30 cellular contexts compared by ENCODE assay signal in the genomic region with DNA sequence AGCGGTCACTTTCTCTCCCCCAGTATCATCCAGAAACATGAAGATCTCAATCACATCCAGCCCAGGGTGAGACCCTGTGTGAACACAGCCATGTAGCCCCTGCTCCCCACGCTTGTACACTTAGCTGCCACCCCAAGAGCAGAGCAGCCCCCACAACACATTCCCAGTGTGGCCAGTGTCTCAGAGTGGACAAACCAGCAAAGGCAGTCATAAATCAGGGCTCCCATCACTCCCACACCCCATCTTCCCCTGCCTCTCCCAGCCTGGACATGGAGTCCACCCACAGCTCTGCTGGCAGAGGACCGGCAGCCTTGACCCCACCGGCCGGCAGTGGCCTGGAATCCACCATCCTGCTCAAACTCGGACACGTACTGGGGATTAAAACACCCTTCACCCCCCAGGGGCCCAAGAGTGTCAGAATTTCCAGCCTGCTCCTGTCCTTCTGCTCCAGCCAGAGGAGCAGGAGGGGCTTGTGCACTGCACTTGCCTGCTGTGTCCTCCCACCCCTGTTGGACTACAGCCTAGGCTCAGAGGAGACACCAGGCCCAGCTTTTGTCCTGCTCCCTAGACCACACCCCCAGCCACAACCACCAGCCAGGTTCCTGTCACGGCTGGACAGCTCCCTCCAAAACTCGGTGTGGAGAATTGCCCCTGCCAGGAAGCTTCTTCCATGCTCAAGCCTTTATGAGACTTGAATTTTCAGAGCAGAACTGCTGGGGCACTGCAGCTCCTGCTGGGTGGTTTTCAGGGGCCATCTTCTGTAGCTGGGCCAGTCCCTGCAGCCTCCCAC.
A peak's percentile ranks its signal among the peaks of the same experiment; 100 is the strongest.
DNase-seq lines count a peak whose midpoint lies in the region; ATAC-seq and TF ChIP-seq lines count a peak whose summit lies in the region.
"Had no signal": no experiment of that assay in that cellular context is flagged by ENCODE, and none has a peak within 500 bp of the region (broad histone marks: within the 10 kb centered on the region; RNA-seq: fewer than 3 reads in every experiment).

No MANE protein-coding gene starts in this region.

- H3K9ac ChIP-seq in endodermal cell (ENCODE audit: extremely low read depth, low read length, poor library complexity, severe bottlenecking) (no peak overlapping the region), mesendoderm (ENCODE audit: low read length) (no peak overlapping the region)

- H3K9me3 Mint-ChIP-seq in endodermal cell, result no peaks in the 10 kb centered on the region
- H3K9me3 Mint-ChIP-seq: CD8-positive, alpha-beta memory T cell had no signal

- no peaks in the 10 kb centered on the region for H3K36me3 ChIP-seq in endodermal cell (ENCODE audit: control insufficient read depth, insufficient read depth, low read length)
- H3K36me3 ChIP-seq in mesendoderm (ENCODE audit: control insufficient read depth, insufficient read depth, low read length), result no peaks in the 10 kb centered on the region
- H3K36me3 ChIP-seq in thyroid gland, result no peaks in the 10 kb centered on the region
- H3K36me3 ChIP-seq: BE2C, MG63, SJSA1 had no signal

- no peaks in the 10 kb centered on the region for H3K36me3 Mint-ChIP-seq in endodermal cell (ENCODE audit: low read depth)
- H3K36me3 Mint-ChIP-seq: CD14-positive monocyte; CD8-positive, alpha-beta memory T cell had no signal

- H4K8ac ChIP-seq in mesendoderm (ENCODE audit: low read depth, low read length), result no peak overlapping the region

- no peak overlapping the region for H3K4ac ChIP-seq in mesendoderm (ENCODE audit: low read depth, low read length)

- H3K56ac ChIP-seq in mesendoderm (ENCODE audit: low read length), result no peak overlapping the region

- WGBS in right cardiac atrium, result 51% methylated on average over 9 of the region's 9 CpGs
- WGBS in endodermal cell (ENCODE audit: insufficient coverage in 1 of 2, insufficient read length in 1 of 2), 2 experiments, result 24 to 81% methylated on average over 2 to 9 of the region's 9 CpGs
- no CpG with 5 or more reads among the region's 9 CpGs for WGBS in mesendoderm (ENCODE audit: extremely low coverage, insufficient coverage, low lambda C conversion rate)
- WGBS in thyroid gland, 2 donors, result 57 to 61% methylated on average over 9 of the region's 9 CpGs

- no peaks in the 10 kb centered on the region for H3K27me3 ChIP-seq in right cardiac atrium (ENCODE audit: control insufficient read depth, insufficient read depth)
- no peaks in the 10 kb centered on the region for H3K27me3 ChIP-seq in endodermal cell (ENCODE audit: control insufficient read depth, insufficient read depth, low read length, poor library complexity, severe bottlenecking)
- no peaks in the 10 kb centered on the region for H3K27me3 ChIP-seq in mesendoderm (ENCODE audit: insufficient read depth, low read length, poor library complexity)
- no peaks in the 10 kb centered on the region for H3K27me3 ChIP-seq in thyroid gland
- H3K27me3 ChIP-seq: MG63, SJSA1 had no signal

- H3K27me3 Mint-ChIP-seq in endodermal cell (ENCODE audit: insufficient read depth), result no peaks in the 10 kb centered on the region

- TF ChIP-seq POLR2A in thyroid gland (IDR thresholded peaks at IDR 0.05), result no peak

- no peaks in the 10 kb centered on the region for H3K4me1 ChIP-seq in right cardiac atrium (ENCODE audit: control insufficient read depth, insufficient read depth, low read length)
- no peaks in the 10 kb centered on the region for H3K4me1 ChIP-seq in endodermal cell (ENCODE audit: control insufficient read depth, insufficient read depth, low read length)
- no peaks in the 10 kb centered on the region for H3K4me1 ChIP-seq in mesendoderm (ENCODE audit: control insufficient read depth, low read depth, low read length)
- peaks cover 0 to 3% of the 10 kb centered on the region in 2 donors for H3K4me1 ChIP-seq in thyroid gland
- H3K4me1 ChIP-seq: BE2C, SJSA1 had no signal

- TF ChIP-seq CTCF in endodermal cell (conservative IDR thresholded peaks at IDR 0.05) (no peak), thyroid gland (IDR thresholded peaks at IDR 0.05) (no peak)

- H3K9me3 ChIP-seq in right cardiac atrium (ENCODE audit: control insufficient read depth, low read length), result no peaks in the 10 kb centered on the region
- no peaks in the 10 kb centered on the region for H3K9me3 ChIP-seq in endodermal cell (ENCODE audit: control insufficient read depth, low read length)
- no peaks in the 10 kb centered on the region for H3K9me3 ChIP-seq in thyroid gland
- H3K9me3 ChIP-seq: BE2C, MG63, SJSA1 had no signal

- H4K5ac ChIP-seq in mesendoderm (ENCODE audit: low read length), result no peak overlapping the region

- no peak overlapping the region for H3K4me2 ChIP-seq in mesendoderm (ENCODE audit: low read length)

- no peak overlapping the region for H2AK5ac ChIP-seq in mesendoderm (ENCODE audit: low read length)

- no peak overlapping the region for H3K23ac ChIP-seq in mesendoderm (ENCODE audit: low read length)

- H3K4me1 Mint-ChIP-seq in endodermal cell, result no peaks in the 10 kb centered on the region
- H3K4me1 Mint-ChIP-seq: CD14-positive monocyte; CD8-positive, alpha-beta memory T cell had no signal

- no peak overlapping the region for H2BK15ac ChIP-seq in mesendoderm (replicated peaks; ENCODE audit: low read depth)

- intact Hi-C loops in cardiac septum (cut with DNase I), result no loop called here
- intact Hi-C loops in right cardiac atrium (cut with DNase I), result no loop called here
- intact Hi-C loops in thyroid gland (cut with DNase I), result no loop called here

- no peak overlapping the region for H2BK5ac ChIP-seq in mesendoderm (ENCODE audit: low read length)

- no peak overlapping the region for H2BK120ac ChIP-seq in mesendoderm (ENCODE audit: low read depth, low read length)

- no peaks in the 10 kb centered on the region for H3K79me1 ChIP-seq in mesendoderm (ENCODE audit: low read length)

- H3K4me3 Mint-ChIP-seq in endodermal cell, result no peak overlapping the region
- H3K4me3 Mint-ChIP-seq: CD14-positive monocyte; CD8-positive, alpha-beta memory T cell had no signal

- no peak overlapping the region for H3K27ac Mint-ChIP-seq in endodermal cell
- H3K27ac Mint-ChIP-seq: CD8-positive, alpha-beta memory T cell had no signal

- no peaks in the 10 kb centered on the region for H3K79me2 ChIP-seq in mesendoderm (ENCODE audit: control insufficient read depth, insufficient read depth, low read length)

- H3K27ac ChIP-seq in right cardiac atrium (ENCODE audit: low read length), result no peak overlapping the region
- no peak overlapping the region for H3K27ac ChIP-seq in endodermal cell (ENCODE audit: low read depth, low read length)
- no peak overlapping the region for H3K27ac ChIP-seq in mesendoderm (ENCODE audit: low read depth, low read length)
- no peak overlapping the region for H3K27ac ChIP-seq in thyroid gland
- H3K27ac ChIP-seq: SJSA1 had no signal

- ATAC-seq in right cardiac atrium (no peak), HG03469 (IDR thresholded peaks at IDR 0.05; ENCODE audit: unreplicated experiment) (no peak)
- ATAC-seq: HepG2, PC-3, Right ventricle myocardium inferior had no signal

- no peak overlapping the region for H3K4me3 ChIP-seq in right cardiac atrium (ENCODE audit: low read length)
- no peak overlapping the region for H3K4me3 ChIP-seq in endodermal cell (ENCODE audit: low read length)
- no peak overlapping the region for H3K4me3 ChIP-seq in mesendoderm (ENCODE audit: low read length)
- H3K4me3 ChIP-seq in thyroid gland (replicated peaks in 1 of 3), result no peak overlapping the region
- H3K4me3 ChIP-seq: MG63, SJSA1 had no signal

- DNase-seq in cardiac septum (ENCODE audit: low spot score), result peak; percentile 31
- no peak for DNase-seq in right cardiac atrium
- peak; percentile 75 for DNase-seq in endodermal cell
- peak; percentile 21 for DNase-seq in mesendoderm
- DNase-seq in thyroid gland, result peak; percentile 64 to 73
- no peak for DNase-seq in putamen (ENCODE audit: low spot score)
- no peak for DNase-seq in OCI-M2 (lab: John Stamatoyannopoulos, UW; ENCODE audit: unreplicated experiment)
- DNase-seq: 8988T; ACHN; BE2C; CD8-positive, alpha-beta memory T cell; DMS 273 treated with DMSO at 0.1 percent for 48 hours; DMS79; EL; GF-D8; KG1; MG63; NCI-H1105 treated with DMSO at 0.1 percent for 48 hours; NCI-H146; NCI-H1930; NCI-H2107; NCI-H446; NCI-H524 treated with DMSO at 0.1 percent for 48 hours; NCI-H774; PC-3 had no signal

- no peak overlapping the region for H3K18ac ChIP-seq in mesendoderm (ENCODE audit: low read length)

Comparison
In these comparisons a context has a peak if more than half of its experiments do, and no peak if none do; other contexts are left out.
1. DNase-seq: peak in cardiac septum (single experiment), endodermal cell (single experiment), mesendoderm (single experiment) and thyroid gland (2 of 2); none in right cardiac atrium (0 of 3), putamen (single experiment) and OCI-M2 (single experiment).